Comparison of ENCODE assay signal across 24 cellular contexts in genomic region chr2:117952237-117952636, GRCh38.
A peak's percentile ranks its signal among the peaks of the same experiment; 100 is the strongest.
DNase-seq lines count a peak whose midpoint lies in the region; ATAC-seq, FAIRE-seq and TF ChIP-seq lines count a peak whose summit lies in the region.
"Had no signal": no experiment of that assay in that cellular context is flagged by ENCODE, and none has a peak within 500 bp of the region (broad histone marks: within the 10 kb centered on the region; RNA-seq: fewer than 3 reads in every experiment).

No MANE protein-coding gene starts in this region.

- H3K4me1 Mint-ChIP-seq in memory B cell: no peaks in the 10 kb centered on the region
- H3K4me1 Mint-ChIP-seq: CD8-positive, alpha-beta memory T cell had no signal

- 0 out of 2 replicates have a peak overlapping the region, but pooled peaks have one; percentile 41 for H3K14ac ChIP-seq in IMR-90 (replicated peaks; ENCODE audit: low read depth, low read length)

- H2BK15ac ChIP-seq in IMR-90 (ENCODE audit: low read depth, low read length): no peak overlapping the region

- H3K4me3 Mint-ChIP-seq in memory B cell: no peak overlapping the region
- H3K4me3 Mint-ChIP-seq: CD4-positive, CD25-positive, alpha-beta regulatory T cell; CD8-positive, alpha-beta memory T cell; HFFc6 had no signal

- in situ Hi-C loops in IMR-90 (cut with MboI; ENCODE audit: low sequenced_read_pairs): no loop called here
- in situ Hi-C loops in K562 (cut with MboI): no loop called here
- in situ Hi-C loops in HepG2 (cut with HindIII; ENCODE audit: extremely low pct_ligation_motif_present, low pct_unique_long_range_greater_than_20kb): no loop called here

- H3K27ac ChIP-seq in IMR-90 (ENCODE audit: insufficient read depth, low read length) (no peak overlapping the region), K562 (ENCODE audit: extremely low read depth, low read depth, low read length) (no peak overlapping the region), HepG2 (ENCODE audit: extremely low read length, insufficient read depth, low read length) (no peak overlapping the region), MM.1S (ENCODE audit: low read length) (no peak overlapping the region)

- FAIRE-seq in K562 (lab: Jason Lieb, UNC) (no peak), frontal cortex (lab: Jason Lieb, UNC) (no peak), HepG2 (lab: Jason Lieb, UNC) (no peak)
- FAIRE-seq: A204.1, GM12878 had no signal

- H3K9me2 ChIP-seq in MM.1S (replicated peaks; ENCODE audit: insufficient read depth, low read length): no peaks in the 10 kb centered on the region

- H3K36me3 ChIP-seq in IMR-90 (ENCODE audit: control insufficient read depth, insufficient read depth, low read length) (peaks cover 27% of the 10 kb centered on the region), K562 (ENCODE audit: control insufficient read depth, insufficient read depth, low read length) (peaks cover 83% of the 10 kb centered on the region), HepG2 (replicated peaks in 1 of 2; ENCODE audit: control insufficient read depth in 1 of 2, insufficient read depth in 2 of 2, low read length in 2 of 2) (peaks cover 37 to 92% of the 10 kb centered on the region in 2 experiments), MM.1S (replicated peaks; ENCODE audit: insufficient read depth, low read length) (peaks cover 4% of the 10 kb centered on the region; the same call in 1 of the 2 replicates)
- H3K36me3 ChIP-seq: BE2C had no signal

- no peak for ATAC-seq in IMR-90 (ENCODE audit: low read depth)
- peak; percentile 49; the same call in 2 of the 3 replicates for ATAC-seq in K562
- no peak for ATAC-seq in memory B cell (ENCODE audit: low read depth)
- no peak for ATAC-seq in HepG2
- ATAC-seq: GM12878, HCT116 had no signal

- no peak overlapping the region for H4K5ac ChIP-seq in IMR-90 (ENCODE audit: low read depth, low read length)

- H3K27me3 ChIP-seq in IMR-90 (ENCODE audit: control insufficient read depth, insufficient read depth, low read length) (no peaks in the 10 kb centered on the region), K562 (ENCODE audit: control insufficient read depth in 2 of 2, insufficient read depth in 2 of 2, low read length in 2 of 2) (no peaks in the 10 kb centered on the region), HepG2 (ENCODE audit: control insufficient read depth in 1 of 2, insufficient read depth in 2 of 2, low read length in 2 of 2) (no peaks in the 10 kb centered on the region), MM.1S (replicated peaks; ENCODE audit: insufficient read depth, low read length) (no peaks in the 10 kb centered on the region)
- H3K27me3 ChIP-seq: BE2C had no signal

- no peaks in the 10 kb centered on the region for H3K27me3 Mint-ChIP-seq in memory B cell
- H3K27me3 Mint-ChIP-seq: CD4-positive, CD25-positive, alpha-beta regulatory T cell; CD8-positive, alpha-beta memory T cell had no signal

- H3K23ac ChIP-seq in IMR-90 (ENCODE audit: low read depth, low read length): no peak overlapping the region

- H3K79me1 ChIP-seq in IMR-90 (ENCODE audit: low read depth in 1 of 2, low read length in 2 of 2): no peaks in the 10 kb centered on the region

- H2BK5ac ChIP-seq in IMR-90 (ENCODE audit: low read depth, low read length, poor library complexity, severe bottlenecking): peak overlapping the region; percentile 2

- POLR2A ChIA-PET in IMR-90 (lab: Charles Lee; ENCODE audit: unreplicated experiment): no interaction called here
- POLR2A ChIA-PET in K562 (lab: Yijun Ruan, JAX): no interaction called here
- POLR2A ChIA-PET in HepG2 (lab: Yijun Ruan, JAX): no interaction called here

- BruUV-seq in IMR-90 (replicated peaks; lab: Mats Ljungman, UMichigan): no TSS peak
- no TSS peak for BruUV-seq in K562 (replicated peaks; lab: Mats Ljungman, UMichigan)
- BruUV-seq in HepG2 (replicated peaks; lab: Mats Ljungman, UMichigan): no TSS peak

- H3K27ac Mint-ChIP-seq in memory B cell: peak overlapping the region; percentile 45
- H3K27ac Mint-ChIP-seq: HFFc6 had no signal

- H3K56ac ChIP-seq in IMR-90 (ENCODE audit: extremely low read depth, insufficient read depth, low read length): no peak overlapping the region

- H3K4me1 ChIP-seq in IMR-90 (ENCODE audit: control insufficient read depth, insufficient read depth, low read length) (no peaks in the 10 kb centered on the region; the same call in 1 of the 2 replicates), K562 (replicated peaks in 1 of 2; ENCODE audit: control insufficient read depth in 2 of 2, insufficient read depth in 2 of 2, low read length in 2 of 2) (no peaks in the 10 kb centered on the region; a peak in 2 of 5 replicates), HepG2 (ENCODE audit: insufficient read depth, low read length) (no peaks in the 10 kb centered on the region), MM.1S (ENCODE audit: low read length) (no peaks in the 10 kb centered on the region)
- H3K4me1 ChIP-seq: BE2C had no signal

- H3K9ac ChIP-seq in IMR-90 (ENCODE audit: low read depth, low read length) (no peak overlapping the region), K562 (ENCODE audit: insufficient read depth in 1 of 2, low read depth in 2 of 2, low read length in 2 of 2) (no peak overlapping the region), HepG2 (ENCODE audit: insufficient read depth, low read depth, low read length) (no peak overlapping the region), MM.1S (ENCODE audit: low read length) (no peak overlapping the region)

- H3K4me3 ChIP-seq in IMR-90 (ENCODE audit: insufficient read depth, low read depth, low read length) (no peak overlapping the region), K562 (no peak overlapping the region), HepG2 (replicated peaks in 1 of 3; ENCODE audit: insufficient read depth in 1 of 3, low read depth in 2 of 3, low read length in 3 of 3) (no peak overlapping the region), MM.1S (ENCODE audit: low read length) (no peak overlapping the region)
- H3K4me3 ChIP-seq: GM12878 had no signal

- intact Hi-C loops in IMR-90 (cut with micrococcal nuclease) (no loop called here), K562 (cut with micrococcal nuclease) (no loop called here), HepG2 (cut with micrococcal nuclease; ENCODE audit: unreplicated experiment) (no loop called here)

- H3K36me3 Mint-ChIP-seq in memory B cell: peaks cover 34% of the 10 kb centered on the region

- H3K9me3 Mint-ChIP-seq in memory B cell: no peaks in the 10 kb centered on the region
- H3K9me3 Mint-ChIP-seq: CD4-positive, CD25-positive, alpha-beta regulatory T cell; CD8-positive, alpha-beta memory T cell; HFFc6 had no signal

- H3K18ac ChIP-seq in IMR-90 (ENCODE audit: low read depth, low read length): no peak overlapping the region

- TF ChIP-seq RAD21 in IMR-90 (IDR thresholded peaks at IDR 0.05; ENCODE audit: low read length): no peak
- no peak for TF ChIP-seq RAD21 in K562 (CRISPR knock-in tag; conservative IDR thresholded peaks at IDR 0.05 in 1 of 2, IDR thresholded peaks at IDR 0.05 in 1 of 2)
- no peak for TF ChIP-seq RAD21 in HepG2 (CRISPR knock-in tag; IDR thresholded peaks at IDR 0.05)

- TF ChIP-seq CTCF in IMR-90 (conservative IDR thresholded peaks at IDR 0.05; ENCODE audit: low read depth, low read length) (no peak), K562 (IDR thresholded peaks at IDR 0.05 in 2 of 3, conservative IDR thresholded peaks at IDR 0.05 in 1 of 3; ENCODE audit: insufficient read depth in 2 of 3, low read depth in 1 of 3, low read length in 3 of 3) (no peak), HepG2 (CRISPR knock-in tag; IDR thresholded peaks at IDR 0.05) (no peak), MM.1S (IDR thresholded peaks at IDR 0.05; ENCODE audit: low read length) (no peak)

- H4K91ac ChIP-seq in IMR-90 (ENCODE audit: insufficient read depth, low read depth, low read length): no peak overlapping the region

- TF ChIP-seq EP300 in K562 (IDR thresholded peaks at IDR 0.05; ENCODE audit: low read length) (no peak), HepG2 (IDR thresholded peaks at IDR 0.05; ENCODE audit: low read depth in 2 of 2, low read length in 2 of 2) (no peak), HepG2 (CRISPR knock-in tag; IDR thresholded peaks at IDR 0.05; ENCODE audit: borderline replicate concordance) (no peak)

- H3K79me2 ChIP-seq in K562 (ENCODE audit: control insufficient read depth, insufficient read depth, low read length) (no peaks in the 10 kb centered on the region), HepG2 (ENCODE audit: insufficient read depth, low read length) (no peaks in the 10 kb centered on the region), MM.1S (ENCODE audit: low read length) (no peaks in the 10 kb centered on the region)

- no peak overlapping the region for H2AK9ac ChIP-seq in IMR-90 (replicated peaks; ENCODE audit: low read depth, low read length, poor library complexity)

- H2BK20ac ChIP-seq in IMR-90 (ENCODE audit: low read depth, low read length): no peak overlapping the region

- no peaks in the 10 kb centered on the region for H3F3A ChIP-seq in MM.1S (ENCODE audit: insufficient read depth, low read length)

- no peak overlapping the region for H2AK5ac ChIP-seq in IMR-90 (ENCODE audit: low read depth, low read length)

- TF ChIP-seq POLR2A in IMR-90 (IDR thresholded peaks at IDR 0.05; ENCODE audit: low read depth, low read length) (no peak), K562 (conservative IDR thresholded peaks at IDR 0.05) (no peak), HepG2 (IDR thresholded peaks at IDR 0.05; ENCODE audit: insufficient read depth in 1 of 2, low read depth in 2 of 2, low read length in 2 of 2) (no peak)

- no peak overlapping the region for H3K4ac ChIP-seq in IMR-90 (ENCODE audit: low read depth, low read length)

- no peak overlapping the region for H2AFZ ChIP-seq in IMR-90 (replicated peaks; ENCODE audit: low read length, poor library complexity)
- no peak overlapping the region for H2AFZ ChIP-seq in K562 (ENCODE audit: low read depth, low read length)
- H2AFZ ChIP-seq in HepG2 (ENCODE audit: low read length): no peak overlapping the region
- no peak overlapping the region for H2AFZ ChIP-seq in MM.1S (ENCODE audit: low read length)

- H3K4me2 ChIP-seq in IMR-90 (ENCODE audit: low read depth, low read length): no peak overlapping the region
- no peak overlapping the region for H3K4me2 ChIP-seq in K562 (ENCODE audit: insufficient read depth, low read length)
- H3K4me2 ChIP-seq in HepG2 (ENCODE audit: low read depth, low read length): no peak overlapping the region
- no peak overlapping the region for H3K4me2 ChIP-seq in MM.1S (ENCODE audit: low read depth, low read length)

- no peak overlapping the region for H4K8ac ChIP-seq in IMR-90 (ENCODE audit: low read depth in 2 of 2, low read length in 2 of 2)

- CTCF ChIA-PET in IMR-90 (lab: Yijun Ruan, JAX) (interaction anchor here (1.1 kb wide), 1 partner anchor 17 kb away, joined by 3 read pairs; no protein-coding TSS in a partner anchor), K562 (lab: Yijun Ruan, JAX; ENCODE audit: low intra/inter-chr PET ratio) (no interaction called here), HepG2 (lab: Yijun Ruan, JAX; ENCODE audit: low intra/inter-chr PET ratio, low total read pairs) (no interaction called here)

- no CpG with 5 or more reads among the region's 4 CpGs for WGBS in IMR-90 (ENCODE audit: extremely low coverage in 2 of 2, insufficient read length in 1 of 2), 2 experiments
- WGBS in K562 (ENCODE audit: insufficient coverage, low coverage, missing lambda C conversion rate): 54% methylated on average over 4 of the region's 4 CpGs
- 96% methylated on average over 4 of the region's 4 CpGs for WGBS in HepG2 (ENCODE audit: low lambda C conversion rate)

- H3K9me1 ChIP-seq in IMR-90 (ENCODE audit: insufficient read depth, low read length) (peaks cover 3% of the 10 kb centered on the region; the same call in 1 of the 2 replicates), K562 (ENCODE audit: control insufficient read depth, insufficient read depth, low read length) (no peaks in the 10 kb centered on the region)

- DNase-seq in IMR-90: no peak
- peak; percentile 5 for DNase-seq in OCI-M1 (lab: John Stamatoyannopoulos, UW)
- DNase-seq in K562 (ENCODE audit: extremely low read depth in 1 of 4, low spot score in 3 of 4): peak in 2 of 4 experiments; percentile 8 to 10
- DNase-seq in memory B cell (ENCODE audit: low spot score in 2 of 2): no peak
- no peak for DNase-seq in NCI-H510A treated with DMSO at 0.1 percent for 48 hours (lab: John Stamatoyannopoulos, UW)
- DNase-seq in frontal cortex (ENCODE audit: low spot score in 2 of 2): no peak
- DNase-seq in HepG2 (ENCODE audit: low spot score): no peak
- DNase-seq in MM.1S: no peak
- DNase-seq: ACHN; BE2C; C1 segment of cervical spinal cord; CD4-positive, CD25-positive, alpha-beta regulatory T cell; CD8-positive, alpha-beta memory T cell; COR-L47; DMS 273 treated with DMSO at 0.1 percent for 48 hours; DMS53; DND-41; EL; GOT3; H7; HFFc6 had no signal

- H3K9me3 ChIP-seq in IMR-90 (ENCODE audit: control insufficient read depth, insufficient read depth, low read length): no peaks in the 10 kb centered on the region
- H3K9me3 ChIP-seq in K562 (replicated peaks; ENCODE audit: control insufficient read depth, insufficient read depth, low read depth, low read length): no peaks in the 10 kb centered on the region
- H3K9me3 ChIP-seq in HepG2 (ENCODE audit: low read length): no peaks in the 10 kb centered on the region
- no peaks in the 10 kb centered on the region for H3K9me3 ChIP-seq in MM.1S (replicated peaks; ENCODE audit: insufficient read depth, low read length)
- H3K9me3 ChIP-seq: BE2C had no signal

- H4K20me1 ChIP-seq in IMR-90 (ENCODE audit: insufficient read depth, low read length): no peaks in the 10 kb centered on the region
- H4K20me1 ChIP-seq in K562 (replicated peaks; ENCODE audit: control insufficient read depth, insufficient read depth, low read length): no peaks in the 10 kb centered on the region
- H4K20me1 ChIP-seq in HepG2 (ENCODE audit: insufficient read depth, low read length): no peaks in the 10 kb centered on the region
- H4K20me1 ChIP-seq in MM.1S (ENCODE audit: insufficient read depth, low read length): no peaks in the 10 kb centered on the region

- no peak overlapping the region for H2BK120ac ChIP-seq in IMR-90 (ENCODE audit: low read depth, low read length)

- dilution Hi-C loops in IMR-90 (cut with HindIII; ENCODE audit: low sequenced_read_pairs, unreplicated experiment): no loop called here
